In genomic region chr3:149310796-149311534, GRCh38 we compare ENCODE assay signal across 1 cellular context.
TF ChIP-seq lines count a peak whose summit lies in the region.

No MANE protein-coding gene starts in this region.

TF ChIP-seq in IMR-90, 13 proteins besides CTCF, POLR2A, EP300 and RAD21:
- TF ChIP-seq RCOR1 (IDR thresholded peaks at IDR 0.05; ENCODE audit: insufficient replicate concordance, low read length) = no peak
- no peak for TF ChIP-seq MAFK (IDR thresholded peaks at IDR 0.05; ENCODE audit: low read depth, low read length)
